38 cellular contexts compared by ENCODE assay signal in genomic region chr2:130735200-130735599, GRCh38. TPM values are rescaled to one million over a fixed set of nuclear protein-coding genes. Genes with fewer than 3 reads are reported as not detected.
"Had no signal": no experiment of that assay in that cellular context is flagged by ENCODE, and none has a peak within 500 bp of the region (broad histone marks: within the 10 kb centered on the region; RNA-seq: fewer than 3 reads in every experiment).

No MANE protein-coding gene starts in this region.

- H3K36me3 ChIP-seq: adrenal gland, ascending aorta, brain microvascular endothelial cell, breast epithelium, cardiac muscle cell had no signal

- ATAC-seq: activated naive CD4-positive, alpha-beta T cell treated with anti-CD3 and anti-CD28 coated beads, Interleukin-2, amount 50 U/mL, for 72 hours; activated naive CD8-positive, alpha-beta T cell treated with anti-CD3 and anti-CD28 coated beads, Interleukin-2, amount 50 U/mL, for 24 hours; activated T-cell treated with anti-CD3 and anti-CD28 coated beads, Interleukin-2, amount 50 U/mL, for 4 hours; activated T-cell treated with anti-CD3 and anti-CD28 coated beads, Interleukin-2, amount 50 U/mL, for 72 hours; activated T-helper 17 cell treated with anti-CD3 and anti-CD28 coated beads, Interleukin-2, amount 50 U/mL, for 72 hours; body of pancreas had no signal

- H3K27me3 ChIP-seq: adrenal gland, ascending aorta, body of pancreas, brain microvascular endothelial cell, cardiac muscle cell had no signal

- FAIRE-seq: astrocyte, bronchial epithelial cell had no signal

- H3K27ac ChIP-seq: adrenal gland, ascending aorta, body of pancreas, brain microvascular endothelial cell, breast epithelium, cardiac muscle cell had no signal

- H3K4me1 ChIP-seq: adrenal gland, ascending aorta, body of pancreas, breast epithelium had no signal

- H3K9me3 ChIP-seq: adrenal gland, ascending aorta, body of pancreas had no signal

- H3K4me3 ChIP-seq: adrenal gland, ascending aorta, body of pancreas, breast epithelium, cardiac muscle cell had no signal

- DNase-seq: activated effector memory CD4-positive, alpha-beta T cell treated with anti-CD3 and anti-CD28 coated beads, Interleukin-2, amount 50 U/mL, for 16 hours; activated effector memory CD4-positive, alpha-beta T cell treated with Interleukin-2 at 50 U/mL for 16 hours; activated gamma-delta T cell; activated gamma-delta T cell treated with Interleukin-2 at 50 U/mL for 16 hours; activated naive CD4-positive, alpha-beta T cell; activated naive CD4-positive, alpha-beta T cell treated with anti-CD3 and anti-CD28 coated beads for 36 hours; activated naive CD4-positive, alpha-beta T cell treated with anti-CD3 and anti-CD28 coated beads, Interleukin-2, amount 10 ng/mL, durations not matched to agents 7 days and 5 days; activated naive CD4-positive, alpha-beta T cell treated with anti-CD3 and anti-CD28 coated beads, Interleukin-2, amount 50 U/mL, for 16 hours; activated naive CD4-positive, alpha-beta T cell treated with Interleukin-2 at 50 U/mL for 16 hours; activated naive CD8-positive, alpha-beta T cell treated with anti-CD3 and anti-CD28 coated beads for 36 hours; activated naive CD8-positive, alpha-beta T cell treated with anti-CD3 and anti-CD28 coated beads, Interleukin-2, amount 10 ng/mL, durations not matched to agents 7 days and 5 days; activated naive CD8-positive, alpha-beta T cell treated with anti-CD3 and anti-CD28 coated beads, Interleukin-2, amount 50 U/mL, for 24 hours; activated T-cell treated with anti-CD3 and anti-CD28 coated beads, Interleukin-2, amount 50 U/mL, for 24 hours; activated T-cell treated with anti-CD3 and anti-CD28 coated beads, Interleukin-2, amount 50 U/mL, for 4 hours; activated T-cell treated with anti-CD3 and anti-CD28 coated beads, Interleukin-2, amount 50 U/mL, for 48 hours; activated T-cell treated with anti-CD3 and anti-CD28 coated beads, Interleukin-2, amount 50 U/mL, for 72 hours; adrenal gland; amniotic stem cell; amygdala; anterior cingulate cortex; aorta; body of pancreas; brain microvascular endothelial cell; caudate nucleus; central memory CD4-positive, alpha-beta T cell; cerebellar nuclear complex had no signal

RNA-seq across cellular contexts. Expression of gene GPR148, which starts 6.3 kb away (rescaled TPM):
- total RNA-seq: activated naive CD4-positive, alpha-beta T cell treated with anti-CD3 and anti-CD28 coated beads for 36 hours; activated naive CD4-positive, alpha-beta T cell treated with anti-CD3 and anti-CD28 coated beads, Interleukin-2, amount 50 U/mL, for 72 hours; activated naive CD8-positive, alpha-beta T cell treated with anti-CD3 and anti-CD28 coated beads for 36 hours; activated naive CD8-positive, alpha-beta T cell treated with anti-CD3 and anti-CD28 coated beads, Interleukin-2, amount 10 ng/mL, durations not matched to agents 7 days and 5 days; activated T-cell treated with anti-CD3 and anti-CD28 coated beads, Interleukin-2, amount 50 U/mL, for 4 hours; activated T-cell treated with anti-CD3 and anti-CD28 coated beads, Interleukin-2, amount 50 U/mL, for 72 hours; activated T-helper 1 cell treated with anti-CD3 and anti-CD28 coated beads, Interleukin-12 subunit alpha, Interleukin-12 subunit beta, Interleukin-2, Interleukin-4 antibody, amounts not matched to agents 30 ng/mL and 10 ng/mL and 1 ng/mL, durations not matched to agents 14 hours and 24 hours and 36 hours; activated T-helper 17 cell treated with anti-CD3 and anti-CD28 coated beads, Interleukin-2, amount 50 U/mL, for 72 hours; activated T-helper 2 cell treated with anti-CD3 and anti-CD28 coated beads, Interferon-gamma antibody, Interleukin-2, Interleukin-4, amounts not matched to agents 10 μg/mL and 5 μg/mL and 100 μg/mL, durations not matched to agents 14 hours and 24 hours and 36 hours; adrenal gland; aorta; ascending aorta; astrocyte; body of pancreas; breast epithelium; bronchial epithelial cell; cardiac muscle cell; cardiac septum; cerebellum; chondrocyte had no signal
- polyA plus RNA-seq: adrenal gland, aorta, cardiac muscle cell had no signal

RNA-seq across cellular contexts. Expression of gene AMER3, which starts 20.1 kb away (rescaled TPM):
- total RNA-seq: activated naive CD4-positive, alpha-beta T cell treated with anti-CD3 and anti-CD28 coated beads for 36 hours; activated naive CD4-positive, alpha-beta T cell treated with anti-CD3 and anti-CD28 coated beads, Interleukin-2, amount 50 U/mL, for 72 hours; activated naive CD8-positive, alpha-beta T cell treated with anti-CD3 and anti-CD28 coated beads for 36 hours; activated naive CD8-positive, alpha-beta T cell treated with anti-CD3 and anti-CD28 coated beads, Interleukin-2, amount 10 ng/mL, durations not matched to agents 7 days and 5 days; activated T-cell treated with anti-CD3 and anti-CD28 coated beads, Interleukin-2, amount 50 U/mL, for 4 hours; activated T-cell treated with anti-CD3 and anti-CD28 coated beads, Interleukin-2, amount 50 U/mL, for 72 hours; activated T-helper 1 cell treated with anti-CD3 and anti-CD28 coated beads, Interleukin-12 subunit alpha, Interleukin-12 subunit beta, Interleukin-2, Interleukin-4 antibody, amounts not matched to agents 30 ng/mL and 10 ng/mL and 1 ng/mL, durations not matched to agents 14 hours and 24 hours and 36 hours; activated T-helper 17 cell treated with anti-CD3 and anti-CD28 coated beads, Interleukin-2, amount 50 U/mL, for 72 hours; activated T-helper 2 cell treated with anti-CD3 and anti-CD28 coated beads, Interferon-gamma antibody, Interleukin-2, Interleukin-4, amounts not matched to agents 10 μg/mL and 5 μg/mL and 100 μg/mL, durations not matched to agents 14 hours and 24 hours and 36 hours; aorta; ascending aorta; astrocyte; breast epithelium; cardiac septum; chondrocyte had no signal
- polyA plus RNA-seq: aorta had no signal
